7 cellular contexts compared by ENCODE assay signal in genomic region chr12:54439521-54440255, GRCh38. TPM values are rescaled to one million over a fixed set of nuclear protein-coding genes. Genes with fewer than 3 reads are reported as not detected.
A peak's percentile ranks its signal among the peaks of the same experiment; 100 is the strongest.
DNase-seq lines count a peak whose midpoint lies in the region; ATAC-seq, FAIRE-seq and TF ChIP-seq lines count a peak whose summit lies in the region.

No MANE protein-coding gene starts in this region.

- no peaks in the 10 kb centered on the region for H3K36me3 ChIP-seq in K562 (ENCODE audit: control insufficient read depth, insufficient read depth, low read length)

- no peaks in the 10 kb centered on the region for H3K9me3 Mint-ChIP-seq in stimulated activated naive B cell treated with anti-CD40 and anti-IgM and Interleukin-4, amounts not matched to agents 10 μg/mL and 1 μg/mL and 100 μg/mL, for 72 hours

- FAIRE-seq in K562 (lab: Jason Lieb, UNC) (peak; percentile 87), islet of Langerhans (lab: Jason Lieb, UNC) (peak; percentile 53)

- TF ChIP-seq EP300 in K562 (IDR thresholded peaks at IDR 0.05; ENCODE audit: low read length), result no peak

- no peaks in the 10 kb centered on the region for H3K9me1 ChIP-seq in K562 (ENCODE audit: control insufficient read depth, insufficient read depth, low read length)

- no peaks in the 10 kb centered on the region for H3K36me3 Mint-ChIP-seq in stimulated activated naive B cell treated with anti-CD40 and anti-IgM and Interleukin-4, amounts not matched to agents 10 μg/mL and 1 μg/mL and 100 μg/mL, for 72 hours

- H3K27ac ChIP-seq in K562 (ENCODE audit: extremely low read depth, low read depth, low read length), result peak overlapping the region; percentile 35; the same call in 1 of the 3 replicates

- H3K4me1 ChIP-seq in K562 (replicated peaks in 1 of 2; ENCODE audit: control insufficient read depth in 2 of 2, insufficient read depth in 2 of 2, low read length in 2 of 2), result peaks cover 0 to 16% of the 10 kb centered on the region in 2 experiments; a peak in 3 of 5 replicates

- POLR2A ChIA-PET in K562 (lab: Yijun Ruan, JAX), result interaction anchor here (0.6 to 3.7 kb wide), 11 partner anchors 10 to 115 kb away, joined by 3 to 16 read pairs (median 7); partner anchors contain the start of gene COPZ1

- BruUV-seq in K562 (replicated peaks; lab: Mats Ljungman, UMichigan), result no TSS peak

- intact Hi-C loops in K562 (cut with micrococcal nuclease), result loop anchor here (1.0 to 5.0 kb wide), 4 partner anchors 40 to 217 kb away; no protein-coding TSS in a partner anchor

- H2AFZ ChIP-seq in K562 (ENCODE audit: low read depth, low read length), result peak overlapping the region; percentile 93

- H3K9me3 ChIP-seq in K562 (replicated peaks; ENCODE audit: control insufficient read depth, insufficient read depth, low read depth, low read length), result no peaks in the 10 kb centered on the region

- peaks cover 8% of the 10 kb centered on the region in 2 donors for H3K4me1 Mint-ChIP-seq in stimulated activated naive B cell treated with anti-CD40 and anti-IgM and Interleukin-4, amounts not matched to agents 10 μg/mL and 1 μg/mL and 100 μg/mL, for 72 hours

- ATAC-seq in HG02885 (IDR thresholded peaks at IDR 0.05; ENCODE audit: poor library complexity, unreplicated experiment), result peak; percentile 62
- peak; percentile 94 for ATAC-seq in K562
- peak; percentile 74 to 75 for ATAC-seq in stimulated activated naive B cell treated with anti-CD40 and anti-IgM and Interleukin-4, amounts not matched to agents 10 μg/mL and 1 μg/mL and 100 μg/mL, for 72 hours (replicated peaks)
- no peak for ATAC-seq in HG03457 (IDR thresholded peaks at IDR 0.05; ENCODE audit: unreplicated experiment)

- no peak for TF ChIP-seq POLR2A in K562 (conservative IDR thresholded peaks at IDR 0.05)

- TF ChIP-seq RAD21 in K562 (CRISPR knock-in tag; conservative IDR thresholded peaks at IDR 0.05 in 1 of 2, IDR thresholded peaks at IDR 0.05 in 1 of 2), result peak; percentile 96 to 97

- H3K4me2 ChIP-seq in K562 (ENCODE audit: insufficient read depth, low read length), result peak overlapping the region; percentile 51

- H3K27ac Mint-ChIP-seq in stimulated activated naive B cell treated with anti-CD40 and anti-IgM and Interleukin-4, amounts not matched to agents 10 μg/mL and 1 μg/mL and 100 μg/mL, for 72 hours, result peak overlapping the region; percentile 31

- no peaks in the 10 kb centered on the region for H3K27me3 ChIP-seq in K562 (ENCODE audit: control insufficient read depth in 2 of 2, insufficient read depth in 2 of 2, low read length in 2 of 2)

- DNase-seq in G401 (ENCODE audit: low spot score) (peak; percentile 85), NOMO-1 (lab: John Stamatoyannopoulos, UW; ENCODE audit: unreplicated experiment in 2 of 2) (peak; percentile 34 to 76), K562 (ENCODE audit: extremely low read depth in 1 of 4, low spot score in 3 of 4) (peak; percentile 58 to 72 (median 70))
- no peak for DNase-seq in stimulated activated naive B cell treated with anti-CD40 and anti-IgM and Interleukin-4, amounts not matched to agents 10 μg/mL and 1 μg/mL and 100 μg/mL, for 72 hours

- H3K27me3 Mint-ChIP-seq in stimulated activated naive B cell treated with anti-CD40 and anti-IgM and Interleukin-4, amounts not matched to agents 10 μg/mL and 1 μg/mL and 100 μg/mL, for 72 hours, result peaks cover 0 to 6% of the 10 kb centered on the region in 2 donors

- TF ChIP-seq CTCF in K562 (IDR thresholded peaks at IDR 0.05 in 2 of 3, conservative IDR thresholded peaks at IDR 0.05 in 1 of 3; ENCODE audit: insufficient read depth in 2 of 3, low read depth in 1 of 3, low read length in 3 of 3), result peak; percentile 85 to 95 (median 87)

- no peaks in the 10 kb centered on the region for H3K79me2 ChIP-seq in K562 (ENCODE audit: control insufficient read depth, insufficient read depth, low read length)

- 24% methylated on average over 10 of the region's 10 CpGs for WGBS in K562 (ENCODE audit: insufficient coverage, low coverage, missing lambda C conversion rate)

- 0 out of 4 replicates have a peak overlapping the region, but pooled peaks of 1 of the 2 experiments have one; percentile 7 for H3K9ac ChIP-seq in K562 (ENCODE audit: insufficient read depth in 1 of 2, low read depth in 2 of 2, low read length in 2 of 2)

- CTCF ChIA-PET in K562 (lab: Yijun Ruan, JAX; ENCODE audit: low intra/inter-chr PET ratio), result interaction anchor here (0.6 to 2.9 kb wide), 7 partner anchors 11 to 87 kb away, joined by 3 to 58 read pairs (median 5); no protein-coding TSS in a partner anchor

- H4K20me1 ChIP-seq in K562 (replicated peaks; ENCODE audit: control insufficient read depth, insufficient read depth, low read length), result no peaks in the 10 kb centered on the region

- no peak overlapping the region for H3K4me3 Mint-ChIP-seq in stimulated activated naive B cell treated with anti-CD40 and anti-IgM and Interleukin-4, amounts not matched to agents 10 μg/mL and 1 μg/mL and 100 μg/mL, for 72 hours

- H3K4me3 ChIP-seq in K562, result no peak overlapping the region

- in situ Hi-C loops in G401 (cut with HindIII; ENCODE audit: low sequenced_read_pairs), result no loop called here
- in situ Hi-C loops in K562 (cut with MboI), result loop anchor here (10.0 kb wide), 1 partner anchor 45 kb away; no protein-coding TSS in a partner anchor

RNA-seq across cellular contexts. Expression of gene ITGA5, which starts 20.6 kb away (rescaled TPM):
- 49.1 and 58.8 TPM in 2 replicates for total RNA-seq in G401 (2014; rRNA removed; shearing (Covaris generic))
- 326 and 672 TPM in 2 replicates for total RNA-seq in K562 (2011; cell fraction: chromatin; rRNA removed; ENCODE audit: low replicate concordance)
- total RNA-seq in K562 (2011; cell fraction: nucleolus; rRNA removed), result 425 and 592 TPM in 2 replicates
- 368 and 393 TPM in 2 replicates for total RNA-seq in K562 (2011; cell fraction: nucleoplasm; rRNA removed)
- total RNA-seq in K562 (2014; rRNA removed) (47.4 and 59.0 TPM in 2 replicates), K562 (2014; rRNA removed; fragmentation: Illumina TruSeq; extraction: Trizol) (41.7 and 49.0 TPM in 2 replicates), K562 (2015; rRNA removed; fragmentation: Illumina TruSeq; extraction: Trizol) (33.7 and 34.5 TPM in 2 replicates), K562 (2021) (71.0 and 75.2 TPM in 2 replicates)
- polyA plus RNA-seq in K562 (2011; rRNA removed) (55.5 and 114 TPM in 2 replicates), K562 (2014; fragmentation: Illumina TruSeq; extraction: Trizol) (82.1 and 82.8 TPM in 2 replicates), K562 (2014; fragmentation: Nextera tagmentation; extraction: Ambion mirVana) (1 to 10 TPM; 9.1 to 9.2 TPM), K562 (2014; rRNA removed) (34.0 and 36.0 TPM in 2 replicates)
- 44.7 and 52.4 TPM in 2 replicates for polyA plus RNA-seq in K562 (2011; cell fraction: cytosol; rRNA removed)
- 273 and 364 TPM in 2 replicates for polyA plus RNA-seq in K562 (2011; cell fraction: nucleus; rRNA removed)
- polyA plus RNA-seq in K562 (2012), result 58.8 and 103 TPM in 2 replicates
- 104 and 113 TPM in 2 replicates for polyA minus RNA-seq in K562 (2011; rRNA and poly(A)+ RNA removed)
- polyA minus RNA-seq in K562 (2011; cell fraction: cytosol; rRNA and poly(A)+ RNA removed), result 72.0 and 119 TPM in 2 replicates
- 150 and 186 TPM in 2 replicates for polyA minus RNA-seq in K562 (2011; cell fraction: nucleus; rRNA and poly(A)+ RNA removed)

RNA-seq across cellular contexts. Expression of gene GTSF1, which starts 33.7 kb away (rescaled TPM):
- total RNA-seq in G401 (2014; rRNA removed; shearing (Covaris generic)), result not detected in 2 replicates
- total RNA-seq in K562 (2011; cell fraction: chromatin; rRNA removed; ENCODE audit: low replicate concordance), result 171 and 231 TPM in 2 replicates
- 114 and 120 TPM in 2 replicates for total RNA-seq in K562 (2011; cell fraction: nucleolus; rRNA removed)
- 142 and 195 TPM in 2 replicates for total RNA-seq in K562 (2011; cell fraction: nucleoplasm; rRNA removed)
- total RNA-seq in K562 (2014; rRNA removed) (247 and 289 TPM in 2 replicates), K562 (2014; rRNA removed; fragmentation: Illumina TruSeq; extraction: Trizol) (426 and 493 TPM in 2 replicates), K562 (2015; rRNA removed; fragmentation: Illumina TruSeq; extraction: Trizol) (370 and 390 TPM in 2 replicates), K562 (2021) (275 and 293 TPM in 2 replicates)
- polyA plus RNA-seq in K562 (2011; rRNA removed) (755 and 772 TPM in 2 replicates), K562 (2014; fragmentation: Illumina TruSeq; extraction: Trizol) (506 and 588 TPM in 2 replicates), K562 (2014; fragmentation: Nextera tagmentation; extraction: Ambion mirVana) (1,000 to 10,000 TPM; 1,162 to 1,335 TPM), K562 (2014; rRNA removed) (490 and 525 TPM in 2 replicates)
- 401 and 610 TPM in 2 replicates for polyA plus RNA-seq in K562 (2011; cell fraction: cytosol; rRNA removed)
- polyA plus RNA-seq in K562 (2011; cell fraction: nucleus; rRNA removed), result 280 and 410 TPM in 2 replicates
- polyA plus RNA-seq in K562 (2012), result 413 and 440 TPM in 2 replicates
- polyA minus RNA-seq in K562 (2011; rRNA and poly(A)+ RNA removed), result 316 and 357 TPM in 2 replicates
- polyA minus RNA-seq in K562 (2011; cell fraction: cytosol; rRNA and poly(A)+ RNA removed), result 105 and 110 TPM in 2 replicates
- 61.3 and 121 TPM in 2 replicates for polyA minus RNA-seq in K562 (2011; cell fraction: nucleus; rRNA and poly(A)+ RNA removed)

RNA-seq across cellular contexts. Expression of gene ZNF385A, which starts 55.2 kb away (rescaled TPM):
- 6.0 and 8.6 TPM in 2 replicates for total RNA-seq in G401 (2014; rRNA removed; shearing (Covaris generic))
- 8.1 and 25.0 TPM in 2 replicates for total RNA-seq in K562 (2011; cell fraction: chromatin; rRNA removed; ENCODE audit: low replicate concordance)
- total RNA-seq in K562 (2011; cell fraction: nucleolus; rRNA removed), result 9.7 and 11.1 TPM in 2 replicates
- 9.7 and 11.8 TPM in 2 replicates for total RNA-seq in K562 (2011; cell fraction: nucleoplasm; rRNA removed)
- total RNA-seq in K562 (2014; rRNA removed) (15.9 and 17.7 TPM in 2 replicates), K562 (2014; rRNA removed; fragmentation: Illumina TruSeq; extraction: Trizol) (3.5 and 3.7 TPM in 2 replicates), K562 (2015; rRNA removed; fragmentation: Illumina TruSeq; extraction: Trizol) (5.9 and 8.7 TPM in 2 replicates), K562 (2021) (96.5 and 111 TPM in 2 replicates)
- polyA plus RNA-seq in K562 (2011; rRNA removed) (7.7 and 15.6 TPM in 2 replicates), K562 (2014; fragmentation: Illumina TruSeq; extraction: Trizol) (65.7 and 88.2 TPM in 2 replicates), K562 (2014; fragmentation: Nextera tagmentation; extraction: Ambion mirVana) (1 to 10 TPM; 1.0 TPM), K562 (2014; rRNA removed) (30.3 and 34.6 TPM in 2 replicates)
- polyA plus RNA-seq in K562 (2011; cell fraction: cytosol; rRNA removed), result 11.8 and 25.5 TPM in 2 replicates
- 15.0 and 32.1 TPM in 2 replicates for polyA plus RNA-seq in K562 (2011; cell fraction: nucleus; rRNA removed)
- 35.9 and 43.9 TPM in 2 replicates for polyA plus RNA-seq in K562 (2012)
- polyA minus RNA-seq in K562 (2011; rRNA and poly(A)+ RNA removed), result 4.7 and 6.3 TPM in 2 replicates
- polyA minus RNA-seq in K562 (2011; cell fraction: cytosol; rRNA and poly(A)+ RNA removed), result 31.2 and 48.8 TPM in 2 replicates
- 6.7 and 8.1 TPM in 2 replicates for polyA minus RNA-seq in K562 (2011; cell fraction: nucleus; rRNA and poly(A)+ RNA removed)

RNA-seq across cellular contexts. Expression of gene NCKAP1L, which starts 57.9 kb away (rescaled TPM):
- not detected in 2 replicates for total RNA-seq in G401 (2014; rRNA removed; shearing (Covaris generic))
- total RNA-seq in K562 (2011; cell fraction: chromatin; rRNA removed; ENCODE audit: low replicate concordance), result 19.1 and 19.6 TPM in 2 replicates
- 7.2 and 7.8 TPM in 2 replicates for total RNA-seq in K562 (2011; cell fraction: nucleolus; rRNA removed)
- total RNA-seq in K562 (2011; cell fraction: nucleoplasm; rRNA removed), result 10.0 and 15.0 TPM in 2 replicates
- total RNA-seq in K562 (2014; rRNA removed), result 19.3 and 32.9 TPM in 2 replicates
- total RNA-seq in K562 (2014; rRNA removed; fragmentation: Illumina TruSeq; extraction: Trizol), result 34.5 and 41.6 TPM in 2 replicates
- total RNA-seq in K562 (2015; rRNA removed; fragmentation: Illumina TruSeq; extraction: Trizol), result 48.2 and 53.9 TPM in 2 replicates
- 29.3 and 30.4 TPM in 2 replicates for total RNA-seq in K562 (2021)
- polyA plus RNA-seq in K562 (2011; rRNA removed), result 19.9 and 70.0 TPM in 2 replicates
- 13.8 and 66.9 TPM in 2 replicates for polyA plus RNA-seq in K562 (2011; cell fraction: cytosol; rRNA removed)
- polyA plus RNA-seq in K562 (2011; cell fraction: nucleus; rRNA removed), result 17.9 and 90.8 TPM in 2 replicates
- polyA plus RNA-seq in K562 (2012), result 40.5 and 54.5 TPM in 2 replicates
- polyA plus RNA-seq in K562 (2014; fragmentation: Illumina TruSeq; extraction: Trizol), result 29.0 and 30.7 TPM in 2 replicates
- polyA plus RNA-seq in K562 (2014; fragmentation: Nextera tagmentation; extraction: Ambion mirVana), result 10 to 100 TPM; 12.6 to 29.1 TPM
- polyA plus RNA-seq in K562 (2014; rRNA removed), result 19.7 and 21.1 TPM in 2 replicates
- polyA minus RNA-seq in K562 (2011; rRNA and poly(A)+ RNA removed), result 29.9 and 129 TPM in 2 replicates
- polyA minus RNA-seq in K562 (2011; cell fraction: cytosol; rRNA and poly(A)+ RNA removed), result 9.1 and 28.6 TPM in 2 replicates
- polyA minus RNA-seq in K562 (2011; cell fraction: nucleus; rRNA and poly(A)+ RNA removed), result 6.9 and 56.2 TPM in 2 replicates

Comparison
In these comparisons a context has a peak if more than half of its experiments do, and no peak if none do; other contexts are left out.
1. RNA of gene GTSF1, which starts 33.7 kb away (total RNA-seq): 114 to 493 TPM in K562; not detected in G401; every median in the first group is over 100 times any median in the second.